ENCODE assay signal across 1 cellular context in genomic region chr12:89390802-89391673, GRCh38.
TF ChIP-seq lines count a peak whose summit lies in the region.

No MANE protein-coding gene starts in this region.

TF ChIP-seq in HepG2, 621 proteins besides CTCF, POLR2A, EP300 and RAD21 (continued from another document and continues in another):
- TF ChIP-seq TOPORS (CRISPR knock-in tag; IDR thresholded peaks at IDR 0.05) (no peak), ZNF17 (CRISPR knock-in tag; IDR thresholded peaks at IDR 0.05) (no peak), NR2F6 (IDR thresholded peaks at IDR 0.05) (peak; percentile 99), NR2F6 (CRISPR knock-in tag; IDR thresholded peaks at IDR 0.05) (peak; percentile 100), ZNF260 (CRISPR knock-in tag; IDR thresholded peaks at IDR 0.05; ENCODE audit: borderline replicate concordance, low read depth) (no peak), CREBL2 (CRISPR knock-in tag; IDR thresholded peaks at IDR 0.05; ENCODE audit: borderline replicate concordance) (no peak), SRF (IDR thresholded peaks at IDR 0.05; ENCODE audit: low read depth, low read length) (no peak), ZNF446 (CRISPR knock-in tag; IDR thresholded peaks at IDR 0.05) (no peak), SMARCC2 (IDR thresholded peaks at IDR 0.05) (no peak), ASH2L (IDR thresholded peaks at IDR 0.05; ENCODE audit: insufficient read length, low read depth, low read length) (peak; percentile 41), ZNF589 (CRISPR knock-in tag; conservative IDR thresholded peaks at IDR 0.05) (0 out of 2 replicates have a peak, but pooled peaks have one; percentile 45), RNF2 (conservative IDR thresholded peaks at IDR 0.05; ENCODE audit: low read depth) (no peak), PLSCR1 (CRISPR knock-in tag; IDR thresholded peaks at IDR 0.05; ENCODE audit: borderline replicate concordance) (no peak), ZNF777 (CRISPR knock-in tag; IDR thresholded peaks at IDR 0.05) (no peak), SIN3B (IDR thresholded peaks at IDR 0.05; ENCODE audit: low read length) (no peak), ARID2 (CRISPR knock-in tag; IDR thresholded peaks at IDR 0.05; ENCODE audit: borderline replicate concordance) (no peak), NFE2L1 (CRISPR knock-in tag; IDR thresholded peaks at IDR 0.05; ENCODE audit: borderline replicate concordance) (no peak), ZNF333 (CRISPR knock-in tag; IDR thresholded peaks at IDR 0.05; ENCODE audit: borderline replicate concordance) (no peak), ARNT2 (CRISPR knock-in tag; IDR thresholded peaks at IDR 0.05; ENCODE audit: low read depth) (no peak), ZNF557 (CRISPR knock-in tag; IDR thresholded peaks at IDR 0.05) (no peak), GABPA (IDR thresholded peaks at IDR 0.05; ENCODE audit: low read depth, low read length) (no peak), GABPA (CRISPR knock-in tag; IDR thresholded peaks at IDR 0.05; ENCODE audit: low read depth) (peak; percentile 52), ZNF83 (CRISPR knock-in tag; IDR thresholded peaks at IDR 0.05; ENCODE audit: borderline replicate concordance) (no peak), FOXJ3 (CRISPR knock-in tag; IDR thresholded peaks at IDR 0.05; ENCODE audit: borderline replicate concordance) (peak; percentile 93), POGK (CRISPR knock-in tag; conservative IDR thresholded peaks at IDR 0.05) (peak; percentile 37), MTA1 (CRISPR knock-in tag; IDR thresholded peaks at IDR 0.05; ENCODE audit: borderline replicate concordance) (no peak), MYC (CRISPR knock-in tag; IDR thresholded peaks at IDR 0.05; ENCODE audit: borderline replicate concordance) (peak; percentile 51; the same call in 1 of the 2 replicates), ZBTB46 (CRISPR knock-in tag; IDR thresholded peaks at IDR 0.05; ENCODE audit: borderline replicate concordance) (no peak), E2F2 (CRISPR knock-in tag; IDR thresholded peaks at IDR 0.05; ENCODE audit: borderline replicate concordance) (no peak), ZBTB33 (CRISPR knock-in tag; IDR thresholded peaks at IDR 0.05) (0 out of 2 replicates have a peak, but pooled peaks have one; percentile 26), NRL (CRISPR knock-in tag; IDR thresholded peaks at IDR 0.05; ENCODE audit: borderline replicate concordance) (no peak), FUBP1 (CRISPR knock-in tag; IDR thresholded peaks at IDR 0.05; ENCODE audit: borderline replicate concordance) (no peak), ZNF773 (CRISPR knock-in tag; IDR thresholded peaks at IDR 0.05; ENCODE audit: borderline replicate concordance) (no peak), BRCA1 (CRISPR knock-in tag; IDR thresholded peaks at IDR 0.05) (no peak), PHF20 (CRISPR knock-in tag; IDR thresholded peaks at IDR 0.05) (no peak), ATAD3A (CRISPR knock-in tag; IDR thresholded peaks at IDR 0.05) (no peak), AHR (CRISPR knock-in tag; IDR thresholded peaks at IDR 0.05) (no peak), MLLT10 (CRISPR knock-in tag; IDR thresholded peaks at IDR 0.05) (no peak), SOX6 (IDR thresholded peaks at IDR 0.05) (no peak), SOX6 (CRISPR knock-in tag; IDR thresholded peaks at IDR 0.05) (peak; percentile 93), NR2F1 (CRISPR knock-in tag; IDR thresholded peaks at IDR 0.05) (peak; percentile 98 to 99), ZIK1 (CRISPR knock-in tag; IDR thresholded peaks at IDR 0.05; ENCODE audit: borderline replicate concordance, low read depth) (0 out of 2 replicates have a peak, but pooled peaks have one; percentile 39), PHB2 (IDR thresholded peaks at IDR 0.05; ENCODE audit: partially characterized antibody) (no peak), ZBTB7B (CRISPR knock-in tag; IDR thresholded peaks at IDR 0.05) (no peak; the same call in 1 of the 2 replicates), ZNF678 (CRISPR knock-in tag; IDR thresholded peaks at IDR 0.05) (no peak), BORCS8-MEF2B (CRISPR knock-in tag; IDR thresholded peaks at IDR 0.05) (no peak), ZNF629 (CRISPR knock-in tag; conservative IDR thresholded peaks at IDR 0.05) (peak; percentile 31; the same call in 1 of the 2 replicates), ETV6 (CRISPR knock-in tag; conservative IDR thresholded peaks at IDR 0.05) (peak; percentile 93), PHF8 (CRISPR knock-in tag; IDR thresholded peaks at IDR 0.05) (peak; percentile 38; the same call in 1 of the 2 replicates)
- TF ChIP-seq, protein P1, sequence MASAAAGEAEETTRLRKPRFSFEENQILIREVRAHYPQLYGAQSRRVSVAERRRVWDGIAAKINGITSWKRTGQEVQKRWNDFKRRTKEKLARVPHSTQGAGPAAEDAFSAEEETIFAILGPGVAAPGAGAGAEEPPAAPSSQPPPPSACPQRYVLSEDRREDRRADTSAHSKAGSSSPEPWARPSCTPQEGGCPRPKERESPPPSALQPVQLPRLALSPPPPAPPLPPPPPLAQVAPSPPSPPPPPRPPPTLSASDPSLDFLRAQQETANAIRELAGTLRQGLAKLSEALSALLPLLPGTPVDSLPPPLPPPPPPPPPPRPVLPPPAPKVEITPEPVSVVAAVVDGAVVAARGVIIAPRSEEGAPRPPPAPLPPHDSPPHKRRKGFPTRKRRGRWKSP (CRISPR knock-in tag; IDR thresholded peaks at IDR 0.05), result peak; percentile 41; the same call in 1 of the 2 replicates
- TF ChIP-seq, protein P2, sequence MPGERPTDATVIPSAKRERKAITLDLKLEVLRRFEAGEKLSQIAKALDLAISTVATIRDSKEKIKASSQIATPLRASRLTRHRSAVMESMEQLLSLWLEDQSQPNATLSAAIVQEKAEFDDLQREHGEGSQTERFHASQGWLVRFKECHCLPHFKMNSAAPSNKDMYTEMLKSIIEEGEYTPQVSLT (CRISPR knock-in tag; IDR thresholded peaks at IDR 0.05; ENCODE audit: borderline replicate concordance, low read depth), result no peak
- TF ChIP-seq, protein P3, sequence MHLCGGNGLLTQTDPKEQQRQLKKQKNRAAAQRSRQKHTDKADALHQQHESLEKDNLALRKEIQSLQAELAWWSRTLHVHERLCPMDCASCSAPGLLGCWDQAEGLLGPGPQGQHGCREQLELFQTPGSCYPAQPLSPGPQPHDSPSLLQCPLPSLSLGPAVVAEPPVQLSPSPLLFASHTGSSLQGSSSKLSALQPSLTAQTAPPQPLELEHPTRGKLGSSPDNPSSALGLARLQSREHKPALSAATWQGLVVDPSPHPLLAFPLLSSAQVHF (CRISPR knock-in tag; IDR thresholded peaks at IDR 0.05), result no peak
- TF ChIP-seq, protein P4, sequence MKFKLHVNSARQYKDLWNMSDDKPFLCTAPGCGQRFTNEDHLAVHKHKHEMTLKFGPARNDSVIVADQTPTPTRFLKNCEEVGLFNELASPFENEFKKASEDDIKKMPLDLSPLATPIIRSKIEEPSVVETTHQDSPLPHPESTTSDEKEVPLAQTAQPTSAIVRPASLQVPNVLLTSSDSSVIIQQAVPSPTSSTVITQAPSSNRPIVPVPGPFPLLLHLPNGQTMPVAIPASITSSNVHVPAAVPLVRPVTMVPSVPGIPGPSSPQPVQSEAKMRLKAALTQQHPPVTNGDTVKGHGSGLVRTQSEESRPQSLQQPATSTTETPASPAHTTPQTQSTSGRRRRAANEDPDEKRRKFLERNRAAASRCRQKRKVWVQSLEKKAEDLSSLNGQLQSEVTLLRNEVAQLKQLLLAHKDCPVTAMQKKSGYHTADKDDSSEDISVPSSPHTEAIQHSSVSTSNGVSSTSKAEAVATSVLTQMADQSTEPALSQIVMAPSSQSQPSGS (CRISPR knock-in tag; IDR thresholded peaks at IDR 0.05), result peak; percentile 68
- TF ChIP-seq, protein P5, sequence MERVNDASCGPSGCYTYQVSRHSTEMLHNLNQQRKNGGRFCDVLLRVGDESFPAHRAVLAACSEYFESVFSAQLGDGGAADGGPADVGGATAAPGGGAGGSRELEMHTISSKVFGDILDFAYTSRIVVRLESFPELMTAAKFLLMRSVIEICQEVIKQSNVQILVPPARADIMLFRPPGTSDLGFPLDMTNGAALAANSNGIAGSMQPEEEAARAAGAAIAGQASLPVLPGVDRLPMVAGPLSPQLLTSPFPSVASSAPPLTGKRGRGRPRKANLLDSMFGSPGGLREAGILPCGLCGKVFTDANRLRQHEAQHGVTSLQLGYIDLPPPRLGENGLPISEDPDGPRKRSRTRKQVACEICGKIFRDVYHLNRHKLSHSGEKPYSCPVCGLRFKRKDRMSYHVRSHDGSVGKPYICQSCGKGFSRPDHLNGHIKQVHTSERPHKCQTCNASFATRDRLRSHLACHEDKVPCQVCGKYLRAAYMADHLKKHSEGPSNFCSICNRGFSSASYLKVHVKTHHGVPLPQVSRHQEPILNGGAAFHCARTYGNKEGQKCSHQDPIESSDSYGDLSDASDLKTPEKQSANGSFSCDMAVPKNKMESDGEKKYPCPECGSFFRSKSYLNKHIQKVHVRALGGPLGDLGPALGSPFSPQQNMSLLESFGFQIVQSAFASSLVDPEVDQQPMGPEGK (CRISPR knock-in tag; IDR thresholded peaks at IDR 0.05), result peak; percentile 61; the same call in 1 of the 2 replicates
